ENCODE assay signal across 9 cellular contexts in genomic region chr3:147393261-147393964, GRCh38. TPM values are rescaled to one million over a fixed set of nuclear protein-coding genes. Genes with fewer than 3 reads are reported as not detected.
DNase-seq lines count a peak whose midpoint lies in the region; ATAC-seq, FAIRE-seq and TF ChIP-seq lines count a peak whose summit lies in the region.
"Had no signal": no experiment of that assay in that cellular context is flagged by ENCODE, and none has a peak within 500 bp of the region (broad histone marks: within the 10 kb centered on the region; RNA-seq: fewer than 3 reads in every experiment).

No MANE protein-coding gene starts in this region.

- H3K36me3 ChIP-seq in K562 (ENCODE audit: control insufficient read depth, insufficient read depth, low read length) (no peaks in the 10 kb centered on the region), subcutaneous abdominal adipose tissue (ENCODE audit: control insufficient read depth in 5 of 5, insufficient read depth in 5 of 5, low read length in 5 of 5) (no peaks in the 10 kb centered on the region)

- no peak overlapping the region for H3K4me3 ChIP-seq in K562
- peak overlapping the region; percentile 25 to 70 (median 61) for H3K4me3 ChIP-seq in subcutaneous abdominal adipose tissue (ENCODE audit: low read depth in 1 of 5, low read length in 5 of 5)

- in situ Hi-C loops in K562 (cut with MboI) = loop anchor here (25.0 kb wide), 1 partner anchor 1544 kb away; no protein-coding TSS in a partner anchor

- no peak for TF ChIP-seq POLR2A in K562 (conservative IDR thresholded peaks at IDR 0.05)

- H3K79me2 ChIP-seq in K562 (ENCODE audit: control insufficient read depth, insufficient read depth, low read length) = no peaks in the 10 kb centered on the region

- H3K4me1 ChIP-seq in K562 (replicated peaks in 1 of 2; ENCODE audit: control insufficient read depth in 2 of 2, insufficient read depth in 2 of 2, low read length in 2 of 2) (peaks cover 0 to 25% of the 10 kb centered on the region in 2 experiments; a peak in 2 of 5 replicates), subcutaneous abdominal adipose tissue (ENCODE audit: control insufficient read depth in 5 of 5, insufficient read depth in 5 of 5, low read length in 5 of 5) (peaks cover 0 to 57% (median 47%) of the 10 kb centered on the region in 5 donors)

- H3K9ac ChIP-seq in K562 (ENCODE audit: insufficient read depth in 1 of 2, low read depth in 2 of 2, low read length in 2 of 2) = no peak overlapping the region
- no peak overlapping the region for H3K9ac ChIP-seq in subcutaneous abdominal adipose tissue (ENCODE audit: low read length in 5 of 5)

- H3K27ac ChIP-seq in K562 (ENCODE audit: extremely low read depth, low read depth, low read length) = no peak overlapping the region
- H3K27ac ChIP-seq in subcutaneous abdominal adipose tissue (ENCODE audit: low read depth, low read length) = no peak overlapping the region

- H4K20me1 ChIP-seq in K562 (replicated peaks; ENCODE audit: control insufficient read depth, insufficient read depth, low read length) = no peaks in the 10 kb centered on the region

- no peaks in the 10 kb centered on the region for H3K9me1 ChIP-seq in K562 (ENCODE audit: control insufficient read depth, insufficient read depth, low read length)

- no peak for TF ChIP-seq EP300 in K562 (IDR thresholded peaks at IDR 0.05; ENCODE audit: low read length)

- H3K27me3 ChIP-seq in K562 (ENCODE audit: control insufficient read depth in 2 of 2, insufficient read depth in 2 of 2, low read length in 2 of 2) (peaks cover 7 to 67% of the 10 kb centered on the region in 2 experiments; a peak in 4 of 5 replicates), subcutaneous abdominal adipose tissue (ENCODE audit: control insufficient read depth in 5 of 5, insufficient read depth in 4 of 5, low read length in 5 of 5) (peaks cover 59 to 95% (median 84%) of the 10 kb centered on the region in 5 donors)

- ATAC-seq in K562 (peak; percentile 69), left lobe of liver (peak; percentile 80), HG03469 (IDR thresholded peaks at IDR 0.05; ENCODE audit: unreplicated experiment) (no peak), HG03135 (IDR thresholded peaks at IDR 0.05; ENCODE audit: unreplicated experiment) (no peak)

- FAIRE-seq in K562 (lab: Jason Lieb, UNC) = no peak

- TF ChIP-seq RAD21 in K562 (CRISPR knock-in tag; conservative IDR thresholded peaks at IDR 0.05 in 1 of 2, IDR thresholded peaks at IDR 0.05 in 1 of 2) = no peak

- POLR2A ChIA-PET in K562 (lab: Yijun Ruan, JAX) = no interaction called here

- DNase-seq in HuH-7 (ENCODE audit: low spot score) = peak; percentile 84
- DNase-seq in K562 (ENCODE audit: extremely low read depth in 1 of 4, low spot score in 3 of 4) = peak in 1 of 4 experiments; percentile 15
- DNase-seq in left lobe of liver (ENCODE audit: low spot score) = peak; percentile 84
- DNase-seq in GF-D8 (lab: John Stamatoyannopoulos, UW) = no peak

- no peaks in the 10 kb centered on the region for H3K9me3 ChIP-seq in K562 (replicated peaks; ENCODE audit: control insufficient read depth, insufficient read depth, low read depth, low read length)
- H3K9me3 ChIP-seq in subcutaneous abdominal adipose tissue (ENCODE audit: control insufficient read depth in 5 of 5, low read length in 5 of 5) = peaks cover 0 to 9% (median 0%) of the 10 kb centered on the region in 5 donors

- BruUV-seq in K562 (replicated peaks; lab: Mats Ljungman, UMichigan) = no TSS peak

- CTCF ChIA-PET in K562 (lab: Yijun Ruan, JAX; ENCODE audit: low intra/inter-chr PET ratio) = no interaction called here

- 5% methylated on average over 31 of the region's 54 CpGs for WGBS in K562 (ENCODE audit: insufficient coverage, low coverage, missing lambda C conversion rate)

- H3K4me2 ChIP-seq in K562 (ENCODE audit: insufficient read depth, low read length) = 0 out of 2 replicates have a peak overlapping the region, but pooled peaks have one; percentile 4

- no peak overlapping the region for H2AFZ ChIP-seq in K562 (ENCODE audit: low read depth, low read length)

- intact Hi-C loops in K562 (cut with micrococcal nuclease) = no loop called here

- TF ChIP-seq CTCF in K562 (IDR thresholded peaks at IDR 0.05 in 2 of 3, conservative IDR thresholded peaks at IDR 0.05 in 1 of 3; ENCODE audit: insufficient read depth in 2 of 3, low read depth in 1 of 3, low read length in 3 of 3) = no peak

TF ChIP-seq in K562, 482 proteins besides CTCF, POLR2A, EP300 and RAD21:
- peak; percentile 12; the same call in 1 of the 2 replicates for TF ChIP-seq TFAP4 (CRISPR knock-in tag; IDR thresholded peaks at IDR 0.05; ENCODE audit: borderline replicate concordance)
- TF ChIP-seq ZFX (CRISPR knock-in tag; IDR thresholded peaks at IDR 0.05) = peak; percentile 41
- 0 out of 2 replicates have a peak, but pooled peaks have one; percentile 25 for TF ChIP-seq RBFOX2 (IDR thresholded peaks at IDR 0.05; ENCODE audit: low read depth, low read length)
- TF ChIP-seq POLR2G (IDR thresholded peaks at IDR 0.05; ENCODE audit: low read depth, low read length) = 0 out of 2 replicates have a peak, but pooled peaks have one; percentile 15
- no peak for TF ChIP-seq SAFB (IDR thresholded peaks at IDR 0.05; ENCODE audit: borderline replicate concordance, low read depth, low read length)
- no peak for TF ChIP-seq MXD1 (CRISPR knock-in tag; IDR thresholded peaks at IDR 0.05; ENCODE audit: borderline replicate concordance, poor library complexity, severe bottlenecking)

RNA-seq across cellular contexts. Expression of gene ZIC4, which starts 12.9 kb away (rescaled TPM):
- not detected in 2 replicates for total RNA-seq in K562 (2011; cell fraction: chromatin; rRNA removed; ENCODE audit: low replicate concordance)
- not detected in 2 replicates for total RNA-seq in K562 (2011; cell fraction: nucleolus; rRNA removed)
- not detected in 2 replicates for total RNA-seq in K562 (2011; cell fraction: nucleoplasm; rRNA removed)
- not detected in 2 replicates for total RNA-seq in K562 (2014; rRNA removed)
- total RNA-seq in K562 (2014; rRNA removed; fragmentation: Illumina TruSeq; extraction: Trizol) = not detected in 2 replicates
- total RNA-seq in K562 (2015; rRNA removed; fragmentation: Illumina TruSeq; extraction: Trizol) = not detected in 2 replicates
- total RNA-seq in K562 (2021) = not detected in 2 replicates
- polyA plus RNA-seq in K562 (2011; rRNA removed) = 0.01 TPM in 1 of 2 replicates, not detected in the other
- polyA plus RNA-seq in K562 (2011; cell fraction: cytosol; rRNA removed) = not detected in 2 replicates
- 0.07 TPM in 1 of 2 replicates, not detected in the other for polyA plus RNA-seq in K562 (2011; cell fraction: nucleus; rRNA removed)
- 0.07 TPM in 1 of 2 replicates, not detected in the other for polyA plus RNA-seq in K562 (2012)
- polyA plus RNA-seq in K562 (2014; fragmentation: Illumina TruSeq; extraction: Trizol) = not detected in 2 replicates
- polyA plus RNA-seq in K562 (2014; fragmentation: Nextera tagmentation; extraction: Ambion mirVana) = not detected
- polyA plus RNA-seq in K562 (2014; rRNA removed) = not detected in 2 replicates
- polyA minus RNA-seq in K562 (2011; rRNA and poly(A)+ RNA removed) = not detected in 2 replicates
- polyA minus RNA-seq in K562 (2011; cell fraction: cytosol; rRNA and poly(A)+ RNA removed) = not detected in 2 replicates
- polyA minus RNA-seq in K562 (2011; cell fraction: nucleus; rRNA and poly(A)+ RNA removed) = not detected in 2 replicates
- total RNA-seq in left lobe of liver = 0.45 TPM
- total RNA-seq: mononuclear cell, ureter had no signal

RNA-seq across cellular contexts. Expression of gene ZIC1, which starts 15.8 kb away (rescaled TPM):
- total RNA-seq in K562 (2011; cell fraction: chromatin; rRNA removed; ENCODE audit: low replicate concordance) = not detected in 2 replicates
- not detected in 2 replicates for total RNA-seq in K562 (2011; cell fraction: nucleolus; rRNA removed)
- 0.29 TPM in 1 of 2 replicates, not detected in the other for total RNA-seq in K562 (2011; cell fraction: nucleoplasm; rRNA removed)
- not detected in 2 replicates for total RNA-seq in K562 (2014; rRNA removed)
- total RNA-seq in K562 (2014; rRNA removed; fragmentation: Illumina TruSeq; extraction: Trizol) = not detected in 2 replicates
- total RNA-seq in K562 (2015; rRNA removed; fragmentation: Illumina TruSeq; extraction: Trizol) = not detected in 2 replicates
- 0.42 TPM in 1 of 2 replicates, not detected in the other for total RNA-seq in K562 (2021)
- polyA plus RNA-seq in K562 (2011; rRNA removed) = 0.21 and 0.53 TPM in 2 replicates
- polyA plus RNA-seq in K562 (2011; cell fraction: cytosol; rRNA removed) = 0.83 and 1.3 TPM in 2 replicates
- polyA plus RNA-seq in K562 (2011; cell fraction: nucleus; rRNA removed) = 0.81 and 3.1 TPM in 2 replicates
- polyA plus RNA-seq in K562 (2012) = 0.22 and 0.28 TPM in 2 replicates
- polyA plus RNA-seq in K562 (2014; fragmentation: Illumina TruSeq; extraction: Trizol) = not detected in 2 replicates
- polyA plus RNA-seq in K562 (2014; fragmentation: Nextera tagmentation; extraction: Ambion mirVana) = not detected
- polyA plus RNA-seq in K562 (2014; rRNA removed) = not detected in 2 replicates
- not detected in 2 replicates for polyA minus RNA-seq in K562 (2011; rRNA and poly(A)+ RNA removed)
- polyA minus RNA-seq in K562 (2011; cell fraction: cytosol; rRNA and poly(A)+ RNA removed) = 1.8 TPM in 1 of 2 replicates, not detected in the other
- 0.27 and 0.89 TPM in 2 replicates for polyA minus RNA-seq in K562 (2011; cell fraction: nucleus; rRNA and poly(A)+ RNA removed)
- 21.7 TPM for total RNA-seq in left lobe of liver
- total RNA-seq: mononuclear cell, ureter had no signal

Comparison
In these comparisons a context has a peak if more than half of its experiments do, and no peak if none do; other contexts are left out.
1. ATAC-seq: peak in K562 (single experiment) and left lobe of liver (single experiment); none in HG03469 (single experiment) and HG03135 (single experiment).
2. RNA of gene ZIC1, which starts 15.8 kb away (total RNA-seq): 21.7 TPM in left lobe of liver (single experiment); 0.29 to 0.42 TPM in K562; every median in the first group is over 10 times any median in the second.